Comparison of ENCODE assay signal across 1 cellular context in the genomic region with DNA sequence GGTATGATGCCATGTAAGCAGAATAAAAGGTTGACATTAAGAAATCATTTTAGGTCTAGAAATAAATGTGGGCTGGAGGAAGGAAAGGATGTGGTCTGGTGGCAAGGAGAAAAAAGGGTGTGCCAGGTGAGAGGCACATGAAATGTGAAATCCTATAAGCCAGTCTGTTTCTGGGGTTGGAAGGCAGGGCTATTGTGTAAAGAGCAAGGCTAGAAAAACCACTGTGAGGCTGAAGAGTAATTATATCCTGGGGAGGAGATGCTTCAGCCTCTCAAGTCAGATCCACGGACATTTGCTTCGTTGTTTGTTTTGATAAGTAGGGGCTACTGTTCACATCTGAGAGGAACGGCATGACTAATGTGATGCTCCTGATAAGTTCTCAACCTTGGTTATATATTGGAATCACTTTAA.
TF ChIP-seq lines count a peak whose summit lies in the region.

No MANE protein-coding gene starts in this region.

TF ChIP-seq in K562, 482 proteins besides CTCF, POLR2A, EP300 and RAD21 (continued from another document):
- no peak for TF ChIP-seq AFF1 (IDR thresholded peaks at IDR 0.05; ENCODE audit: low read depth in 1 of 2, partially characterized antibody in 2 of 2)
- TF ChIP-seq, protein P1, sequence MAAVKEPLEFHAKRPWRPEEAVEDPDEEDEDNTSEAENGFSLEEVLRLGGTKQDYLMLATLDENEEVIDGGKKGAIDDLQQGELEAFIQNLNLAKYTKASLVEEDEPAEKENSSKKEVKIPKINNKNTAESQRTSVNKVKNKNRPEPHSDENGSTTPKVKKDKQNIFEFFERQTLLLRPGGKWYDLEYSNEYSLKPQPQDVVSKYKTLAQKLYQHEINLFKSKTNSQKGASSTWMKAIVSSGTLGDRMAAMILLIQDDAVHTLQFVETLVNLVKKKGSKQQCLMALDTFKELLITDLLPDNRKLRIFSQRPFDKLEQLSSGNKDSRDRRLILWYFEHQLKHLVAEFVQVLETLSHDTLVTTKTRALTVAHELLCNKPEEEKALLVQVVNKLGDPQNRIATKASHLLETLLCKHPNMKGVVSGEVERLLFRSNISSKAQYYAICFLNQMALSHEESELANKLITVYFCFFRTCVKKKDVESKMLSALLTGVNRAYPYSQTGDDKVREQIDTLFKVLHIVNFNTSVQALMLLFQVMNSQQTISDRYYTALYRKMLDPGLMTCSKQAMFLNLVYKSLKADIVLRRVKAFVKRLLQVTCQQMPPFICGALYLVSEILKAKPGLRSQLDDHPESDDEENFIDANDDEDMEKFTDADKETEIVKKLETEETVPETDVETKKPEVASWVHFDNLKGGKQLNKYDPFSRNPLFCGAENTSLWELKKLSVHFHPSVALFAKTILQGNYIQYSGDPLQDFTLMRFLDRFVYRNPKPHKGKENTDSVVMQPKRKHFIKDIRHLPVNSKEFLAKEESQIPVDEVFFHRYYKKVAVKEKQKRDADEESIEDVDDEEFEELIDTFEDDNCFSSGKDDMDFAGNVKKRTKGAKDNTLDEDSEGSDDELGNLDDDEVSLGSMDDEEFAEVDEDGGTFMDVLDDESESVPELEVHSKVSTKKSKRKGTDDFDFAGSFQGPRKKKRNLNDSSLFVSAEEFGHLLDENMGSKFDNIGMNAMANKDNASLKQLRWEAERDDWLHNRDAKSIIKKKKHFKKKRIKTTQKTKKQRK (IDR thresholded peaks at IDR 0.05; ENCODE audit: borderline replicate concordance, low read depth, low read length), result no peak
- peak; percentile 73 for TF ChIP-seq FOSL1 (tag; conservative IDR thresholded peaks at IDR 0.05)
- no peak for TF ChIP-seq FOS (IDR thresholded peaks at IDR 0.05; ENCODE audit: extremely low read depth, insufficient read length)
- TF ChIP-seq HCFC1 (IDR thresholded peaks at IDR 0.05; ENCODE audit: low read depth, low read length), result no peak
- no peak for TF ChIP-seq MLLT1 (IDR thresholded peaks at IDR 0.05)
